33 cellular contexts compared by ENCODE assay signal in the genomic region with DNA sequence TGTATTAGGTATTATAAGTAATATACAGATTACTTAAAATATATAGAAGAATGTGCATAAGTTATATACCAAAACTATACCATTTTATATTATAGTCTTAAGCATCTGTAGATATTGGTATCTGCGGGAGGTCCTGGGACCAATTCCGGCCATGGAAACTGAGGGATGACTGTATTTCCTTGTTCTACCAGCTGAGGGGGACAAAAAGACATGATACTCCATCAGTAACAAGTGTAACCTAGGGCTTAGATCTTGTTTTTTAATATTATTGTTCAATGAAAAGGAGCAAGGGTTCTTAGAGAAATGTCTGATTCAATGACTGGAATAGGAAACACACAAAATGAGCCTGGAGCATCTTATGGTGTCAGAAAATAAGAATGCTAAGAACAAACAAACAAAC.
"Had no signal": no experiment of that assay in that cellular context is flagged by ENCODE, and none has a peak within 500 bp of the region (broad histone marks: within the 10 kb centered on the region; RNA-seq: fewer than 3 reads in every experiment).

No MANE protein-coding gene starts in this region.

- H3K27ac ChIP-seq: ascending aorta, cardiac muscle cell, Peyer's patch, SJSA1 had no signal

- H3K27ac Mint-ChIP-seq: activated CD4-positive, alpha-beta T cell treated with anti-CD3 and anti-CD28 coated beads, Interleukin-2, amount 10 ng/mL, durations not matched to agents 24 days and 14 days; activated CD8-positive, alpha-beta T cell treated with anti-CD3 and anti-CD28 coated beads for 36 hours; activated naive CD4-positive, alpha-beta T cell treated with anti-CD3 and anti-CD28 coated beads, Interleukin-2, amount 50 U/mL, for 24 hours; activated naive CD8-positive, alpha-beta T cell treated with anti-CD3 and anti-CD28 coated beads, Interleukin-2, amount 10 ng/mL, durations not matched to agents 7 days and 5 days; activated T-cell treated with anti-CD3 and anti-CD28 coated beads, Interleukin-2, amount 50 U/mL, for 24 hours; activated T-helper 2 cell treated with anti-CD3 and anti-CD28 coated beads, Interferon-gamma antibody, Interleukin-2, Interleukin-4, amounts not matched to agents 10 μg/mL and 5 μg/mL and 100 μg/mL, durations not matched to agents 14 hours and 24 hours and 36 hours; T-helper 1 cell treated with Interleukin-12 subunit alpha and Interleukin-12 subunit beta and Interleukin-4 antibody, amounts not matched to agents 30 μg/mL and 1 μg/mL, for 36 hours; T-helper 2 cell treated with Interferon-gamma antibody and Interleukin-4, amounts not matched to agents 5 μg/mL and 100 μg/mL, for 36 hours had no signal

- H3K36me3 ChIP-seq: ascending aorta, cardiac muscle cell, Peyer's patch, SJSA1 had no signal

- H3K36me3 Mint-ChIP-seq: activated naive CD4-positive, alpha-beta T cell treated with anti-CD3 and anti-CD28 coated beads, Interleukin-2, amount 50 U/mL, for 24 hours; activated naive CD8-positive, alpha-beta T cell treated with anti-CD3 and anti-CD28 coated beads, Interleukin-2, amount 10 ng/mL, durations not matched to agents 7 days and 5 days had no signal

- H3K9me3 Mint-ChIP-seq: activated CD4-positive, alpha-beta T cell treated with anti-CD3 and anti-CD28 coated beads, Interleukin-2, amount 10 ng/mL, durations not matched to agents 24 days and 14 days; activated CD8-positive, alpha-beta T cell treated with anti-CD3 and anti-CD28 coated beads for 36 hours; activated naive CD4-positive, alpha-beta T cell treated with anti-CD3 and anti-CD28 coated beads, Interleukin-2, amount 50 U/mL, for 24 hours; activated naive CD8-positive, alpha-beta T cell treated with anti-CD3 and anti-CD28 coated beads, Interleukin-2, amount 10 ng/mL, durations not matched to agents 7 days and 5 days; activated T-helper 2 cell treated with anti-CD3 and anti-CD28 coated beads, Interferon-gamma antibody, Interleukin-2, Interleukin-4, amounts not matched to agents 10 μg/mL and 5 μg/mL and 100 μg/mL, durations not matched to agents 14 hours and 24 hours and 36 hours had no signal

- H3K4me3 ChIP-seq: ascending aorta, cardiac muscle cell, Peyer's patch, SJSA1 had no signal

- H3K27me3 Mint-ChIP-seq: activated CD4-positive, alpha-beta T cell treated with anti-CD3 and anti-CD28 coated beads, Interleukin-2, amount 10 ng/mL, durations not matched to agents 24 days and 14 days; activated CD8-positive, alpha-beta T cell treated with anti-CD3 and anti-CD28 coated beads for 36 hours; activated naive CD4-positive, alpha-beta T cell treated with anti-CD3 and anti-CD28 coated beads, Interleukin-2, amount 50 U/mL, for 24 hours; activated naive CD8-positive, alpha-beta T cell treated with anti-CD3 and anti-CD28 coated beads, Interleukin-2, amount 10 ng/mL, durations not matched to agents 7 days and 5 days; activated T-cell treated with anti-CD3 and anti-CD28 coated beads, Interleukin-2, amount 50 U/mL, for 24 hours; central memory CD8-positive, alpha-beta T cell had no signal

- ATAC-seq: activated CD8-positive, alpha-beta T cell treated with anti-CD3 and anti-CD28 coated beads for 36 hours; PC-3 had no signal

- H3K4me3 Mint-ChIP-seq: activated CD4-positive, alpha-beta T cell treated with anti-CD3 and anti-CD28 coated beads, Interleukin-2, amount 10 ng/mL, durations not matched to agents 24 days and 14 days; activated CD8-positive, alpha-beta T cell treated with anti-CD3 and anti-CD28 coated beads for 36 hours; activated naive CD4-positive, alpha-beta T cell treated with anti-CD3 and anti-CD28 coated beads, Interleukin-2, amount 50 U/mL, for 24 hours; activated naive CD8-positive, alpha-beta T cell treated with anti-CD3 and anti-CD28 coated beads, Interleukin-2, amount 10 ng/mL, durations not matched to agents 7 days and 5 days; activated T-cell treated with anti-CD3 and anti-CD28 coated beads, Interleukin-2, amount 50 U/mL, for 24 hours; central memory CD8-positive, alpha-beta T cell; T-helper 1 cell treated with Interleukin-12 subunit alpha and Interleukin-12 subunit beta and Interleukin-4 antibody, amounts not matched to agents 30 μg/mL and 1 μg/mL, for 36 hours; T-helper 2 cell treated with Interferon-gamma antibody and Interleukin-4, amounts not matched to agents 5 μg/mL and 100 μg/mL, for 36 hours had no signal

- DNase-seq: activated CD4-positive, alpha-beta T cell treated with anti-CD3 and anti-CD28 coated beads, Interleukin-2, amount 10 ng/mL, durations not matched to agents 24 days and 14 days; activated CD4-positive, alpha-beta T cell treated with anti-CD3 and anti-CD28 coated beads, Interleukin-2, amount 50 U/mL, for 4 hours; activated CD8-positive, alpha-beta T cell treated with anti-CD3 and anti-CD28 coated beads for 36 hours; activated gamma-delta T cell; activated naive CD4-positive, alpha-beta T cell treated with Interleukin-2 at 50 U/mL for 16 hours; activated naive CD8-positive, alpha-beta T cell treated with anti-CD3 and anti-CD28 coated beads, Interleukin-2, amount 10 ng/mL, durations not matched to agents 7 days and 5 days; activated T-cell treated with anti-CD3 and anti-CD28 coated beads, Interleukin-2, amount 50 U/mL, for 24 hours; amygdala; Kasumi-1; MM.1S; MV-4-11; NCI-H1092; NCI-H1436 treated with DMSO at 0.1 percent for 48 hours; NCI-H1694 treated with DMSO at 0.1 percent for 48 hours; NCI-H2029; NCI-H2171; NCI-H510A; NCI-H526; NCI-H748 treated with DMSO at 0.1 percent for 48 hours; NK-92 treated with Interleukin-12 subunit alpha and Interleukin-12 subunit beta, amount 100 ng/mL, for 24 hours; PC-3; Peyer's patch; RPMI8226; SHP77 treated with DMSO at 0.1 percent for 48 hours; SK-N-SH had no signal

- H3K4me1 Mint-ChIP-seq: activated CD4-positive, alpha-beta T cell treated with anti-CD3 and anti-CD28 coated beads, Interleukin-2, amount 10 ng/mL, durations not matched to agents 24 days and 14 days; activated naive CD4-positive, alpha-beta T cell treated with anti-CD3 and anti-CD28 coated beads, Interleukin-2, amount 50 U/mL, for 24 hours; activated naive CD8-positive, alpha-beta T cell treated with anti-CD3 and anti-CD28 coated beads, Interleukin-2, amount 10 ng/mL, durations not matched to agents 7 days and 5 days; central memory CD8-positive, alpha-beta T cell had no signal

- H3K27me3 ChIP-seq: ascending aorta, cardiac muscle cell, Peyer's patch, SJSA1 had no signal
